Comparison of ENCODE assay signal across 10 cellular contexts in genomic region chr15:79412010-79412409, GRCh38.
"Had no signal": no experiment of that assay in that cellular context is flagged by ENCODE, and none has a peak within 500 bp of the region (broad histone marks: within the 10 kb centered on the region; RNA-seq: fewer than 3 reads in every experiment).

No MANE protein-coding gene starts in this region.

- H3K4me3 Mint-ChIP-seq: HFFc6 had no signal

- H3K9me3 ChIP-seq: HAP-1 had no signal

- ATAC-seq: HCT116, K562 had no signal

- H3K9me3 Mint-ChIP-seq: HFFc6 had no signal

- DNase-seq: GM23248, GOT3, H7, HFFc6, IMR-90, KG1 had no signal

- H3K9ac ChIP-seq: GM23248 had no signal

- H3K4me3 ChIP-seq: GM23248, HAP-1, K562 had no signal

- FAIRE-seq: HTR-8/SVneo, K562 had no signal

- H3K36me3 ChIP-seq: HAP-1 had no signal

- H3K27ac Mint-ChIP-seq: HFFc6 had no signal

- H3K27ac ChIP-seq: GM23248 had no signal
